In genomic region chr7:102236592-102237287, GRCh38 we compare ENCODE assay signal across 1 cellular context.
TF ChIP-seq lines count a peak whose summit lies in the region.

No MANE protein-coding gene starts in this region.

TF ChIP-seq in HepG2, 621 proteins besides CTCF, POLR2A, EP300 and RAD21 (continued from another document and continues in another):
- no peak for TF ChIP-seq ATF6 (CRISPR knock-in tag; conservative IDR thresholded peaks at IDR 0.05)
- no peak for TF ChIP-seq SNAI1 (CRISPR knock-in tag; IDR thresholded peaks at IDR 0.05; ENCODE audit: borderline replicate concordance)
- no peak for TF ChIP-seq PAWR (CRISPR knock-in tag; IDR thresholded peaks at IDR 0.05; ENCODE audit: borderline replicate concordance)
- TF ChIP-seq KLF16 (CRISPR knock-in tag; IDR thresholded peaks at IDR 0.05), result no peak
- no peak for TF ChIP-seq KLF15 (CRISPR knock-in tag; IDR thresholded peaks at IDR 0.05; ENCODE audit: borderline replicate concordance)
- no peak for TF ChIP-seq MATR3 (CRISPR knock-in tag; IDR thresholded peaks at IDR 0.05)
- no peak for TF ChIP-seq KAT2B (IDR thresholded peaks at IDR 0.05; ENCODE audit: borderline replicate concordance, low read depth, low read length)
- TF ChIP-seq ZNF615 (CRISPR knock-in tag; IDR thresholded peaks at IDR 0.05; ENCODE audit: borderline replicate concordance), result no peak
- no peak for TF ChIP-seq ZFP62 (CRISPR knock-in tag; IDR thresholded peaks at IDR 0.05)
- no peak for TF ChIP-seq RFX1 (IDR thresholded peaks at IDR 0.05)
- TF ChIP-seq ZNF407 (CRISPR knock-in tag; IDR thresholded peaks at IDR 0.05; ENCODE audit: not compliant biosample characterization), result no peak
- no peak for TF ChIP-seq POLR2AphosphoS5 (IDR thresholded peaks at IDR 0.05; ENCODE audit: low read depth, low read length)
- no peak for TF ChIP-seq ATF4 (CRISPR knock-in tag; IDR thresholded peaks at IDR 0.05)
- TF ChIP-seq ZNF17 (CRISPR knock-in tag; IDR thresholded peaks at IDR 0.05), result no peak
- TF ChIP-seq ZC3H13 (CRISPR knock-in tag; IDR thresholded peaks at IDR 0.05), result no peak
- no peak for TF ChIP-seq ZBTB1 (CRISPR knock-in tag; IDR thresholded peaks at IDR 0.05; ENCODE audit: borderline replicate concordance)
- TF ChIP-seq NFYB (CRISPR knock-in tag; IDR thresholded peaks at IDR 0.05), result no peak
- TF ChIP-seq ZFP91 (CRISPR knock-in tag; IDR thresholded peaks at IDR 0.05; ENCODE audit: borderline replicate concordance), result peak; percentile 33; the same call in 1 of the 2 replicates
- TF ChIP-seq BORCS8-MEF2B (CRISPR knock-in tag; IDR thresholded peaks at IDR 0.05), result 0 out of 2 replicates have a peak, but pooled peaks have one; percentile 40
- TF ChIP-seq ZNF496 (CRISPR knock-in tag; IDR thresholded peaks at IDR 0.05; ENCODE audit: insufficient replicate concordance), result no peak
- TF ChIP-seq ZNF800 (CRISPR knock-in tag; IDR thresholded peaks at IDR 0.05), result no peak
- TF ChIP-seq AGO2 (optimal IDR thresholded peaks at IDR 0.05; ENCODE audit: low read depth, low read length), result no peak
- TF ChIP-seq ZNF501 (CRISPR knock-in tag; IDR thresholded peaks at IDR 0.05), result peak; percentile 41; the same call in 1 of the 2 replicates
- TF ChIP-seq ERF (CRISPR knock-in tag; IDR thresholded peaks at IDR 0.05), result peak; percentile 59; the same call in 1 of the 2 replicates
- TF ChIP-seq ZNF703 (CRISPR knock-in tag; IDR thresholded peaks at IDR 0.05; ENCODE audit: borderline replicate concordance), result no peak
- TF ChIP-seq ZNF746 (CRISPR knock-in tag; IDR thresholded peaks at IDR 0.05), result 0 out of 2 replicates have a peak, but pooled peaks have one; percentile 27
- no peak for TF ChIP-seq FOXK1 (CRISPR knock-in tag; IDR thresholded peaks at IDR 0.05; ENCODE audit: borderline replicate concordance, low read depth)
- no peak for TF ChIP-seq ZNF761 (CRISPR knock-in tag; conservative IDR thresholded peaks at IDR 0.05)
- TF ChIP-seq SAP130 (CRISPR knock-in tag; IDR thresholded peaks at IDR 0.05; ENCODE audit: low read depth), result peak; percentile 17; the same call in 1 of the 2 replicates
- TF ChIP-seq ZNF10 (CRISPR knock-in tag; IDR thresholded peaks at IDR 0.05; ENCODE audit: borderline replicate concordance, low read depth), result no peak
- no peak for TF ChIP-seq HDAC1 (CRISPR knock-in tag; IDR thresholded peaks at IDR 0.05)
- peak; percentile 33; the same call in 1 of the 2 replicates for TF ChIP-seq ZBTB33 (CRISPR knock-in tag; IDR thresholded peaks at IDR 0.05)
- TF ChIP-seq ZNF282 (IDR thresholded peaks at IDR 0.05; ENCODE audit: partially characterized antibody), result no peak
- no peak for TF ChIP-seq SALL2 (CRISPR knock-in tag; IDR thresholded peaks at IDR 0.05)
- no peak for TF ChIP-seq SATB2 (CRISPR knock-in tag; IDR thresholded peaks at IDR 0.05)
- TF ChIP-seq KLF6 (CRISPR knock-in tag; IDR thresholded peaks at IDR 0.05), result no peak
- no peak for TF ChIP-seq NCOA5 (CRISPR knock-in tag; IDR thresholded peaks at IDR 0.05)
- TF ChIP-seq ZNF530 (CRISPR knock-in tag; IDR thresholded peaks at IDR 0.05; ENCODE audit: low read depth), result no peak
- TF ChIP-seq FOXA3 (CRISPR knock-in tag; IDR thresholded peaks at IDR 0.05), result 0 out of 2 replicates have a peak, but pooled peaks have one; percentile 14
- TF ChIP-seq HINFP (CRISPR knock-in tag; IDR thresholded peaks at IDR 0.05; ENCODE audit: low read depth), result no peak
- no peak for TF ChIP-seq HHEX (CRISPR knock-in tag; IDR thresholded peaks at IDR 0.05)
- no peak for TF ChIP-seq THYN1 (CRISPR knock-in tag; IDR thresholded peaks at IDR 0.05; ENCODE audit: borderline replicate concordance, low read depth)
- TF ChIP-seq TFDP2 (CRISPR knock-in tag; IDR thresholded peaks at IDR 0.05), result no peak
